In the genomic region with DNA sequence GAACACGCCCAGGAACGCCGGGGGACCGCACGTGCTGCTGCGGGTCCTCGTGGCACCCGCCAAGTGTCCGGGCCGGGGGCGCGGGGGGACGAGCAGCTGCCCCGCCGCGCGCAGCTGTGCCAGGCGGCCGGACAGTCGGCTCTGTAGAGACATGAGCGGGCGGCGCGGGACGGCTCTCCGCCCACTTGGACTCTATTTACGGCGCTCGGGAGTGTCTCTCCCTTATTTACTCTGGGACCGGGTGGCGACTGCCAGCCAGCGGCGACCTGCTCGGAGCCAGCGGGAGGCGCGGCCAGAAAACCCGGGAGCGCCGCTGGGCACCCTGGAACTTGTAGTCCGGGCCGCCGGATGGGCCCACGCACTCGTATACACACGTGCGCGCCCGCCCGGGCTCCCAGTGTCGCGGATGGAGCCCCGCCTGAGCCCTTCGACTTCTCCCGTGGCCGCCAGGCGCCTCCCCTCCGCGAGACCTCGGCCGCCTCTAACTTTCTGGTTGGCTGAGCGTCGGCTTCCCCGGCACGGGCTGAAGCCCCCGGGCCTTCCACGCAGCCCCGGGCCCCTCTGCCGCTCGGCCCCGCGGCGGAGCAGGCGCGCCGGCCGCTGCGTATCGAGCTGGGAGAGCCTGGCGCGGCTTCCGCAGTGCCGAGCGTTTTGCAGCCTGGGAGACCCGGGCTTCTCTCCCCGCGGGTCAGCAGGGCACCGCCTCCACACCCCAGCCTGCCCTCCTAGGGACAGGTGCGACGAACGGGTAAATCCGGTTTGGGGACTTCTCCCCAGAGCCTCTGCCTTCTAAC, we compare ENCODE assay signal across 8 cellular contexts. TPM values are rescaled to one million over a fixed set of nuclear protein-coding genes. Genes with fewer than 3 reads are reported as not detected.
DNase-seq lines count a peak whose midpoint lies in the region; ATAC-seq and TF ChIP-seq lines count a peak whose summit lies in the region.

A gene with protein sequence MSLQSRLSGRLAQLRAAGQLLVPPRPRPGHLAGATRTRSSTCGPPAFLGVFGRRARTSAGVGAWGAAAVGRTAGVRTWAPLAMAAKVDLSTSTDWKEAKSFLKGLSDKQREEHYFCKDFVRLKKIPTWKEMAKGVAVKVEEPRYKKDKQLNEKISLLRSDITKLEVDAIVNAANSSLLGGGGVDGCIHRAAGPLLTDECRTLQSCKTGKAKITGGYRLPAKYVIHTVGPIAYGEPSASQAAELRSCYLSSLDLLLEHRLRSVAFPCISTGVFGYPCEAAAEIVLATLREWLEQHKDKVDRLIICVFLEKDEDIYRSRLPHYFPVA (minus strand): TSS at position 272 of the 794 bp plus-strand sequence. CDS start 119 bp downstream, at position 153.

- TF ChIP-seq CTCF in C4-2B (conservative IDR thresholded peaks at IDR 0.05) = no peak

- peak; percentile 80 for ATAC-seq in GM19452 (IDR thresholded peaks at IDR 0.05; ENCODE audit: unreplicated experiment)

- DNase-seq in HT-29 (ENCODE audit: low spot score) (peak; percentile 99), NOMO-1 treated with dmso at 0.1 percent for 144 hours (lab: John Stamatoyannopoulos, UW; ENCODE audit: unreplicated experiment) (peak; percentile 68), epidermal melanocyte (ENCODE audit: insufficient read length, low spot score) (peak; percentile 82), middle frontal gyrus (ENCODE audit: extremely low spot score, low spot score) (peak; percentile 61)
- DNase-seq in activated CD8-positive, alpha-beta memory T cell treated with anti-CD3 and anti-CD28 coated beads, Interleukin-2, amount 50 U/mL, for 48 hours = peak; percentile 92
- DNase-seq in stimulated activated CD8-positive, alpha-beta memory T cell treated with anti-CD3 and anti-CD28 coated beads, Interleukin-2, amount 100 ng/mL, for 48 hours (ENCODE audit: low read depth in 2 of 2) = peak; percentile 81 to 85

- peak within 1 kb of the TSS; percentile 94 for H3K27ac ChIP-seq in C4-2B

RNA-seq across cellular contexts. Expression of the gene that starts here (rescaled TPM):
- total RNA-seq in HT-29 (2014; rRNA removed; shearing (Covaris generic)) = 184 and 226 TPM in 2 replicates

Comparison
In these comparisons a context has a peak if more than half of its experiments do, and no peak if none do; other contexts are left out.
1. Peak in every context shown above with its lines: DNase-seq, ATAC-seq and H3K27ac ChIP-seq.